1 cellular context compared by ENCODE assay signal in the genomic region with DNA sequence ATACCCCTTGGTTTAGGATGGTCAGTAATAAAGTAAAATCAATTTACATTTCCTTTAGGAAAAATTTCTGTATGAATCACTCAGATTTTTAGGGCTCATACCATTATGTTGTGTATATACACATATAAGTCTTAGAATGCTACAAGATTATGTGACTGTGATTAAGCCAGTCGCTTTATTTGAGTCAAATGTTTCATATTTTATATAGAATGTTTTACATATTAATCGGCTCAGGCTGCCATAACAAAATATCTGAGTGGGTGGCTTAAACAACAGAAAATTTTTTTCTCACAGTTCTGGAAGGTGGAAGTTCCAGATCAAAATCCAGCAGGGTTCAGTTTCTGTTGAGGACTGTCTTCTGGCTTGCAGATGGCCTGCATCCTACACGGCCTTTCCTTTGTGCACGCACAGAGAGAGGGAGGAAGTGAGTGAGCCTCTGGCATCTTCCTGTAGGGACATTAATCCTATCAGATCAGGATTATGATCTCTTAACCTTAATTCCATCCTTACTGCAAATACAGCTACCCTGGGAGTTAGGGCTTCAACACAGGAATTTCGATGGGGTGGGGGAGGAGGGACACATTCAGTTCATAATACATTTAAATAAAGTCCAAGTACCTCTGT.
TF ChIP-seq lines count a peak whose summit lies in the region.

No MANE protein-coding gene starts in this region.

TF ChIP-seq in SK-N-SH, 30 proteins besides CTCF, POLR2A, EP300 and RAD21:
- TF ChIP-seq, protein P1, sequence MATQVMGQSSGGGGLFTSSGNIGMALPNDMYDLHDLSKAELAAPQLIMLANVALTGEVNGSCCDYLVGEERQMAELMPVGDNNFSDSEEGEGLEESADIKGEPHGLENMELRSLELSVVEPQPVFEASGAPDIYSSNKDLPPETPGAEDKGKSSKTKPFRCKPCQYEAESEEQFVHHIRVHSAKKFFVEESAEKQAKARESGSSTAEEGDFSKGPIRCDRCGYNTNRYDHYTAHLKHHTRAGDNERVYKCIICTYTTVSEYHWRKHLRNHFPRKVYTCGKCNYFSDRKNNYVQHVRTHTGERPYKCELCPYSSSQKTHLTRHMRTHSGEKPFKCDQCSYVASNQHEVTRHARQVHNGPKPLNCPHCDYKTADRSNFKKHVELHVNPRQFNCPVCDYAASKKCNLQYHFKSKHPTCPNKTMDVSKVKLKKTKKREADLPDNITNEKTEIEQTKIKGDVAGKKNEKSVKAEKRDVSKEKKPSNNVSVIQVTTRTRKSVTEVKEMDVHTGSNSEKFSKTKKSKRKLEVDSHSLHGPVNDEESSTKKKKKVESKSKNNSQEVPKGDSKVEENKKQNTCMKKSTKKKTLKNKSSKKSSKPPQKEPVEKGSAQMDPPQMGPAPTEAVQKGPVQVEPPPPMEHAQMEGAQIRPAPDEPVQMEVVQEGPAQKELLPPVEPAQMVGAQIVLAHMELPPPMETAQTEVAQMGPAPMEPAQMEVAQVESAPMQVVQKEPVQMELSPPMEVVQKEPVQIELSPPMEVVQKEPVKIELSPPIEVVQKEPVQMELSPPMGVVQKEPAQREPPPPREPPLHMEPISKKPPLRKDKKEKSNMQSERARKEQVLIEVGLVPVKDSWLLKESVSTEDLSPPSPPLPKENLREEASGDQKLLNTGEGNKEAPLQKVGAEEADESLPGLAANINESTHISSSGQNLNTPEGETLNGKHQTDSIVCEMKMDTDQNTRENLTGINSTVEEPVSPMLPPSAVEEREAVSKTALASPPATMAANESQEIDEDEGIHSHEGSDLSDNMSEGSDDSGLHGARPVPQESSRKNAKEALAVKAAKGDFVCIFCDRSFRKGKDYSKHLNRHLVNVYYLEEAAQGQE (IDR thresholded peaks at IDR 0.05; ENCODE audit: low read depth, low read length), result no peak
- TF ChIP-seq RCOR1 (IDR thresholded peaks at IDR 0.05; ENCODE audit: low read length), result peak; percentile 80; the same call in 1 of the 2 replicates
- TF ChIP-seq, protein P2, sequence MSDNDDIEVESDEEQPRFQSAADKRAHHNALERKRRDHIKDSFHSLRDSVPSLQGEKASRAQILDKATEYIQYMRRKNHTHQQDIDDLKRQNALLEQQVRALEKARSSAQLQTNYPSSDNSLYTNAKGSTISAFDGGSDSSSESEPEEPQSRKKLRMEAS (IDR thresholded peaks at IDR 0.05; ENCODE audit: low read depth), result no peak
- TF ChIP-seq GATA2 (CRISPR knock-in tag; IDR thresholded peaks at IDR 0.05), result peak; percentile 78
- TF ChIP-seq CHD2 (IDR thresholded peaks at IDR 0.05; ENCODE audit: low read length, partially characterized antibody), result peak; percentile 58
